In the genomic region with DNA sequence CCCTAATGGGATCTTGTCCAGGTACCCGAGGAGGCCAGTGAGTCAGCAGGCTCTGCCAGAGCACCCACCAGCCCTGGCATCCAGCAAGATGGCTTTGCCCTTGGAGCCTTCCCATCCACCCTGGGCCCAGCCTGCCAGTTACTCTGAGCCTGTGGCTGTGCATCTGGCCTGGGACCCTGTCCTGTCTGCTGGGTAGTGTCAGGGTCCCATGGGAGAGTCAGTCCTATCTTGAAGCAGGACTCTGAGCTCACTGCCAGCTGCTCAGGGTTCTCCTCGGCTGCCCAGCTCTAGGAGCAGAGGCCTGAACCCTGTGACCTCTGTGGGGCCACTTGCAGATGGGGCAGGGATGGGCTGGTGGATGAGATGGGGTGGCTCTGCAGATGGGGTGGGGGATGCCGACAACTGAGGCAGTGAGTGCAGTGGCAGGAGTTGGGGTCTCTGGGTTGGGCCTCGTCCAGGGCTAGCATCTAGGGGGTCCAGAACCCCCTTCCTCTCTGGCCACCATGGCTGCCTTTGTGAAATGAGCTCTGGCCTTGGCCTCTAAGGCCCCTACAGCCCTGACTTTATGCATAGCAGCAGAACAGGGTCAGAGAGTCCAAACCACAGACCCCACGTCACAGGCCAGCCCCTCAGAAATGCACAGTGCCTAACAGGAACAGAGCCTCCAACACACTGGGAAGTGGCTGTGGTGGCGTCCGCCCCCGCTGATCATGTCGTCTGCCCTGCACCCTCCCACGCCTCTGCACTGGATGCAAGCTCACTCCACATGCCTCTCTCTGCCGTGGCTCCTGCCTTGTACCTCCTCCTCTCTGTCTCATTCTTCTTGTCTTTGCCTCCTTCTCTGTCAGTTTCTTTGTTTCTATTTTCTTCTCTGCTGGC, we compare ENCODE assay signal across 16 cellular contexts.
A peak's percentile ranks its signal among the peaks of the same experiment; 100 is the strongest.
DNase-seq lines count a peak whose midpoint lies in the region; ATAC-seq and TF ChIP-seq lines count a peak whose summit lies in the region.
"Had no signal": no experiment of that assay in that cellular context is flagged by ENCODE, and none has a peak within 500 bp of the region (broad histone marks: within the 10 kb centered on the region; RNA-seq: fewer than 3 reads in every experiment).

No MANE protein-coding gene starts in this region.

- H3K4me2 ChIP-seq in BLaER1 treated with 17β-estradiol and CSF1 and Interleukin-3, amounts not matched to agents 10 nM and 100 nM: peak overlapping the region; percentile 59 to 86 (median 75)

- no peak for TF ChIP-seq CTCF in mucosa of descending colon (IDR thresholded peaks at IDR 0.05)

- no peaks in the 10 kb centered on the region for H3K27me3 ChIP-seq in BLaER1 treated with 17β-estradiol and CSF1 and Interleukin-3, amounts not matched to agents 10 nM and 100 nM
- H3K27me3 ChIP-seq: foreskin keratinocyte, pancreas had no signal

- peak overlapping the region in 4 of 11 experiments; percentile 17 to 43 (median 26); a peak in 3 of 22 replicates for H3K9ac ChIP-seq in BLaER1 treated with 17β-estradiol and CSF1 and Interleukin-3, amounts not matched to agents 10 nM and 100 nM

- H3K4me3 ChIP-seq in BLaER1 treated with 17β-estradiol and CSF1 and Interleukin-3, amounts not matched to agents 10 nM and 100 nM: no peak overlapping the region
- H3K4me3 ChIP-seq in mucosa of descending colon: no peak overlapping the region
- H3K4me3 ChIP-seq: pancreas had no signal

- peak; percentile 24 for DNase-seq in activated CD8-positive, alpha-beta memory T cell treated with anti-CD3 and anti-CD28 coated beads, Interleukin-2, amount 50 U/mL, for 4 hours
- DNase-seq in mucosa of descending colon (peak in 1 of 3 donors; percentile 38), dermis blood vessel endothelial cell (no peak), NCI-H748 (lab: John Stamatoyannopoulos, UW; ENCODE audit: unreplicated experiment) (no peak)
- DNase-seq: activated CD4-positive, alpha-beta T cell treated with anti-CD3 and anti-CD28 coated beads, Interleukin-2, amount 10 ng/mL, durations not matched to agents 7 days and 5 days; CD4-positive, CD25-positive, alpha-beta regulatory T cell; foreskin keratinocyte; NCI-H1048; NCI-H524 had no signal

- no peaks in the 10 kb centered on the region for H4K20me1 ChIP-seq in BLaER1 treated with 17β-estradiol and CSF1 and Interleukin-3, amounts not matched to agents 10 nM and 100 nM

- H3K9me3 ChIP-seq in BLaER1 treated with 17β-estradiol and CSF1 and Interleukin-3, amounts not matched to agents 10 nM and 100 nM (replicated peaks in 1 of 11): no peaks in the 10 kb centered on the region
- H3K9me3 ChIP-seq in mucosa of descending colon: no peaks in the 10 kb centered on the region
- H3K9me3 ChIP-seq: pancreas had no signal

- H3K36me3 ChIP-seq in BLaER1 treated with 17β-estradiol and CSF1 and Interleukin-3, amounts not matched to agents 10 nM and 100 nM: no peaks in the 10 kb centered on the region
- no peaks in the 10 kb centered on the region for H3K36me3 ChIP-seq in mucosa of descending colon (ENCODE audit: low read depth)
- H3K36me3 ChIP-seq: pancreas had no signal

- H3K27ac ChIP-seq in BLaER1 treated with 17β-estradiol and CSF1 and Interleukin-3, amounts not matched to agents 10 nM and 100 nM: peak overlapping the region in 6 of 11 experiments; percentile 15 to 50 (median 36); a peak in 11 of 22 replicates
- H3K27ac ChIP-seq: foreskin keratinocyte, pancreas had no signal

- H3K4me1 ChIP-seq in BLaER1 treated with 17β-estradiol and CSF1 and Interleukin-3, amounts not matched to agents 10 nM and 100 nM: peaks cover 41 to 70% (median 53%) of the 10 kb centered on the region in 10 experiments
- no peaks in the 10 kb centered on the region for H3K4me1 ChIP-seq in mucosa of descending colon (ENCODE audit: low read depth)
- H3K4me1 ChIP-seq: foreskin keratinocyte, pancreas had no signal

- intact Hi-C loops in mucosa of descending colon (cut with DNase I, micrococcal nuclease): no loop called here

- ATAC-seq in HG02885 (IDR thresholded peaks at IDR 0.05; ENCODE audit: poor library complexity, unreplicated experiment): peak; percentile 55
- ATAC-seq in mucosa of descending colon: peak; percentile 18
- ATAC-seq in GM21515 (IDR thresholded peaks at IDR 0.05; ENCODE audit: unreplicated experiment): no peak
- no peak for ATAC-seq in GM21737 (IDR thresholded peaks at IDR 0.05; ENCODE audit: unreplicated experiment)
- ATAC-seq: foreskin keratinocyte; left colon; stimulated activated memory B cell treated with anti-CD40 and anti-IgM and Interleukin-4, amounts not matched to agents 10 μg/mL and 1 μg/mL and 100 μg/mL, for 72 hours had no signal

Comparison
In these comparisons a context has a peak if more than half of its experiments do, and no peak if none do; other contexts are left out.
1. ATAC-seq: peak in HG02885 (single experiment) and mucosa of descending colon (single experiment); none in GM21515 (single experiment) and GM21737 (single experiment).